Comparison of ENCODE assay signal across 15 cellular contexts in genomic region chr3:152321321-152321720, GRCh38. TPM values are rescaled to one million over a fixed set of nuclear protein-coding genes. Genes with fewer than 3 reads are reported as not detected.
A peak's percentile ranks its signal among the peaks of the same experiment; 100 is the strongest.
DNase-seq lines count a peak whose midpoint lies in the region; ATAC-seq and TF ChIP-seq lines count a peak whose summit lies in the region.
"Had no signal": no experiment of that assay in that cellular context is flagged by ENCODE, and none has a peak within 500 bp of the region (broad histone marks: within the 10 kb centered on the region; RNA-seq: fewer than 3 reads in every experiment).

No MANE protein-coding gene starts in this region.

- H3K36me3 ChIP-seq in suprapubic skin = no peaks in the 10 kb centered on the region

- intact Hi-C loops in activated CD4-positive, alpha-beta memory T cell treated with anti-CD3 and anti-CD28 coated beads for 36 hours (cut with micrococcal nuclease) = loop anchor here (5.0 to 10.0 kb wide), 3 partner anchors 36 to 843 kb away; partner anchors contain the start of gene RAP2B

- no peak for ATAC-seq in HG03342 (IDR thresholded peaks at IDR 0.05; ENCODE audit: unreplicated experiment)

- peaks cover 73% of the 10 kb centered on the region for H3K4me1 ChIP-seq in suprapubic skin

- no peak overlapping the region for H3K4me3 Mint-ChIP-seq in activated T-cell treated with anti-CD3 and anti-CD28 coated beads, Interleukin-2, amount 50 U/mL, for 24 hours
- no peak overlapping the region for H3K4me3 Mint-ChIP-seq in activated CD4-positive, alpha-beta memory T cell treated with anti-CD3 and anti-CD28 coated beads for 36 hours

- DNase-seq in activated T-cell treated with anti-CD3 and anti-CD28 coated beads, Interleukin-2, amount 50 U/mL, for 24 hours = no peak
- DNase-seq in activated T-cell treated with anti-CD3 and anti-CD28 coated beads, Interleukin-2, amount 50 U/mL, for 1 hour = no peak
- DNase-seq in activated CD4-positive, alpha-beta memory T cell treated with anti-CD3 and anti-CD28 coated beads for 36 hours = no peak
- no peak for DNase-seq in suprapubic skin (ENCODE audit: low spot score in 2 of 2)
- no peak for DNase-seq in COR-L47 (lab: John Stamatoyannopoulos, UW)
- DNase-seq in SHP77 treated with DMSO at 0.1 percent for 48 hours (lab: John Stamatoyannopoulos, UW) = no peak
- DNase-seq: DND-41; hypothalamus; mesenchymal stem cell; NCI-H2081 treated with DMSO at 0.1 percent for 48 hours; NK-92 treated with Interleukin-12 subunit alpha and Interleukin-12 subunit beta, amount 100 ng/mL, for 24 hours; trophoblast cell had no signal

- TF ChIP-seq POLR2A in suprapubic skin (IDR thresholded peaks at IDR 0.05) = no peak

- H3K9me3 Mint-ChIP-seq in activated T-cell treated with anti-CD3 and anti-CD28 coated beads, Interleukin-2, amount 50 U/mL, for 24 hours = no peaks in the 10 kb centered on the region
- H3K9me3 Mint-ChIP-seq in activated CD4-positive, alpha-beta memory T cell treated with anti-CD3 and anti-CD28 coated beads for 36 hours = peaks cover 2% of the 10 kb centered on the region

- no peaks in the 10 kb centered on the region for H3K27me3 Mint-ChIP-seq in activated T-cell treated with anti-CD3 and anti-CD28 coated beads, Interleukin-2, amount 50 U/mL, for 24 hours
- H3K27me3 Mint-ChIP-seq in activated CD4-positive, alpha-beta memory T cell treated with anti-CD3 and anti-CD28 coated beads for 36 hours = no peaks in the 10 kb centered on the region
- H3K27me3 Mint-ChIP-seq: progenitor cell of endocrine pancreas had no signal

- peaks cover 82% of the 10 kb centered on the region for H3K4me1 Mint-ChIP-seq in activated T-cell treated with anti-CD3 and anti-CD28 coated beads, Interleukin-2, amount 50 U/mL, for 24 hours (ENCODE audit: low read depth)
- peaks cover 84% of the 10 kb centered on the region for H3K4me1 Mint-ChIP-seq in activated CD4-positive, alpha-beta memory T cell treated with anti-CD3 and anti-CD28 coated beads for 36 hours (ENCODE audit: low read depth)

- H3K27ac Mint-ChIP-seq in activated T-cell treated with anti-CD3 and anti-CD28 coated beads, Interleukin-2, amount 50 U/mL, for 24 hours = peak overlapping the region; percentile 66
- H3K27ac Mint-ChIP-seq in activated CD4-positive, alpha-beta memory T cell treated with anti-CD3 and anti-CD28 coated beads for 36 hours = peak overlapping the region; percentile 14
- H3K27ac Mint-ChIP-seq: progenitor cell of endocrine pancreas had no signal

- peaks cover 56% of the 10 kb centered on the region for H3K36me3 Mint-ChIP-seq in activated T-cell treated with anti-CD3 and anti-CD28 coated beads, Interleukin-2, amount 50 U/mL, for 24 hours (ENCODE audit: low read depth)
- H3K36me3 Mint-ChIP-seq in activated CD4-positive, alpha-beta memory T cell treated with anti-CD3 and anti-CD28 coated beads for 36 hours = peaks cover 22% of the 10 kb centered on the region

- peak overlapping the region; percentile 17 for H3K27ac ChIP-seq in layer of hippocampus (ENCODE audit: low read depth, low read length)
- peak overlapping the region; percentile 35 for H3K27ac ChIP-seq in suprapubic skin

- no peak overlapping the region for H3K4me3 ChIP-seq in suprapubic skin

- CTCF ChIA-PET in activated CD4-positive, alpha-beta memory T cell treated with anti-CD3 and anti-CD28 coated beads for 36 hours (lab: Charles Lee) = no interaction called here

- 60% methylated on average over 2 of the region's 2 CpGs for WGBS in suprapubic skin

- TF ChIP-seq EP300 in suprapubic skin (IDR thresholded peaks at IDR 0.05) = no peak

- H3K27me3 ChIP-seq in layer of hippocampus (ENCODE audit: control insufficient read depth, insufficient read depth, low read length) (no peaks in the 10 kb centered on the region), suprapubic skin (no peaks in the 10 kb centered on the region)

- H3K9me3 ChIP-seq in suprapubic skin = no peaks in the 10 kb centered on the region

- POLR2A ChIA-PET in activated CD4-positive, alpha-beta memory T cell treated with anti-CD3 and anti-CD28 coated beads for 36 hours (lab: Charles Lee) = no interaction called here

- no peak for TF ChIP-seq CTCF in suprapubic skin (IDR thresholded peaks at IDR 0.05)

RNA-seq across cellular contexts. Expression of gene MBNL1, which starts 52.6 kb away (rescaled TPM):
- 100 to 1,000 TPM; 290 to 302 TPM for total RNA-seq in activated CD4-positive, alpha-beta memory T cell treated with anti-CD3 and anti-CD28 coated beads for 36 hours
- total RNA-seq in suprapubic skin = 100 to 1,000 TPM; 258 to 478 (median 320) TPM
